29 cellular contexts compared by ENCODE assay signal in genomic region chr11:86639172-86639571, GRCh38. TPM values are rescaled to one million over a fixed set of nuclear protein-coding genes. Genes with fewer than 3 reads are reported as not detected.
A peak's percentile ranks its signal among the peaks of the same experiment; 100 is the strongest.
DNase-seq lines count a peak whose midpoint lies in the region; TF ChIP-seq lines count a peak whose summit lies in the region.
"Had no signal": no experiment of that assay in that cellular context is flagged by ENCODE, and none has a peak within 500 bp of the region (broad histone marks: within the 10 kb centered on the region; RNA-seq: fewer than 3 reads in every experiment).

No MANE protein-coding gene starts in this region.

- no peak for TF ChIP-seq POLR2A in uterus (IDR thresholded peaks at IDR 0.05)

- H3K27me3 ChIP-seq in uterus: no peaks in the 10 kb centered on the region
- H3K27me3 ChIP-seq: right atrium auricular region, vagina had no signal

- H3K4me3 Mint-ChIP-seq in activated naive CD4-positive, alpha-beta T cell treated with anti-CD3 and anti-CD28 coated beads for 36 hours: no peak overlapping the region
- H3K4me3 Mint-ChIP-seq: activated naive CD8-positive, alpha-beta T cell treated with anti-CD3 and anti-CD28 coated beads for 36 hours; CD4-positive, alpha-beta T cell; natural killer cell treated with Interleukin-12 subunit alpha and Interleukin-12 subunit beta and Interleukin-15 and Interleukin-18, amount 100 ng/mL, for 72 hours had no signal

- peaks cover 33% of the 10 kb centered on the region for H3K4me1 Mint-ChIP-seq in activated naive CD4-positive, alpha-beta T cell treated with anti-CD3 and anti-CD28 coated beads for 36 hours (ENCODE audit: low read depth)

- H3K27me3 Mint-ChIP-seq in activated naive CD4-positive, alpha-beta T cell treated with anti-CD3 and anti-CD28 coated beads for 36 hours (ENCODE audit: low read depth): no peaks in the 10 kb centered on the region
- H3K27me3 Mint-ChIP-seq: CD4-positive, alpha-beta T cell had no signal

- CTCF ChIA-PET in activated naive CD4-positive, alpha-beta T cell treated with anti-CD3 and anti-CD28 coated beads for 36 hours (lab: Charles Lee): interaction anchor here (1.3 to 1.6 kb wide), 2 partner anchors 29 to 182 kb away, joined by 3 to 8 read pairs; no protein-coding TSS in a partner anchor

- no peaks in the 10 kb centered on the region for H3K9me3 ChIP-seq in uterus
- H3K9me3 ChIP-seq: right atrium auricular region, thoracic aorta, vagina had no signal

- H3K9me3 Mint-ChIP-seq in activated naive CD4-positive, alpha-beta T cell treated with anti-CD3 and anti-CD28 coated beads for 36 hours: no peaks in the 10 kb centered on the region
- H3K9me3 Mint-ChIP-seq: CD4-positive, alpha-beta T cell; natural killer cell treated with Interleukin-12 subunit alpha and Interleukin-12 subunit beta and Interleukin-15 and Interleukin-18, amount 100 ng/mL, for 72 hours had no signal

- H3K27ac ChIP-seq in uterus: peak overlapping the region; percentile 9 to 28
- H3K27ac ChIP-seq: parathyroid adenoma, right atrium auricular region, thoracic aorta, vagina had no signal

- no peak overlapping the region for H3K4me3 ChIP-seq in foreskin fibroblast (ENCODE audit: low read depth in 1 of 2, low read length in 2 of 2)
- no peak overlapping the region for H3K4me3 ChIP-seq in uterus
- H3K4me3 ChIP-seq: right atrium auricular region, thoracic aorta, vagina had no signal

- peak; percentile 39 for DNase-seq in H4 (ENCODE audit: low spot score)
- peak; percentile 37 for DNase-seq in RPMI7951 (ENCODE audit: low read depth)
- DNase-seq in foreskin fibroblast: peak; percentile 57 to 68
- no peak for DNase-seq in uterus
- DNase-seq in activated naive CD4-positive, alpha-beta T cell treated with anti-CD3 and anti-CD28 coated beads for 36 hours: no peak
- DNase-seq in COLO668 (lab: John Stamatoyannopoulos, UW; ENCODE audit: unreplicated experiment): no peak
- no peak for DNase-seq in epidermal melanocyte (ENCODE audit: insufficient read length, low spot score)
- DNase-seq: activated CD4-positive, alpha-beta T cell treated with anti-CD3 and anti-CD28 coated beads, Interleukin-2, amount 50 U/mL, for 48 hours; activated CD8-positive, alpha-beta memory T cell treated with anti-CD3 and anti-CD28 coated beads, Interleukin-2, amount 50 U/mL, for 48 hours; activated naive CD8-positive, alpha-beta T cell treated with anti-CD3 and anti-CD28 coated beads for 36 hours; CD4-positive, alpha-beta T cell; DMS153; GOT3; hypothalamus; Karpas-422; left ventricle myocardium superior; MV-4-11; NCI-H1694; NCI-H2171 treated with DMSO at 0.1 percent for 48 hours; NCI-H526; Right ventricle myocardium superior; stimulated activated CD4-positive, alpha-beta T cell treated with anti-CD3 and anti-CD28 coated beads, Interleukin-4, amount 100 ng/mL, for 4 hours; stimulated activated naive CD4-positive, alpha-beta T cell; SW 1271 had no signal

- H3K36me3 Mint-ChIP-seq in activated naive CD4-positive, alpha-beta T cell treated with anti-CD3 and anti-CD28 coated beads for 36 hours (ENCODE audit: low read depth): no peaks in the 10 kb centered on the region
- H3K36me3 Mint-ChIP-seq: natural killer cell treated with Interleukin-12 subunit alpha and Interleukin-12 subunit beta and Interleukin-15 and Interleukin-18, amount 100 ng/mL, for 72 hours had no signal

- TF ChIP-seq CTCF in foreskin fibroblast (IDR thresholded peaks at IDR 0.05; ENCODE audit: low read depth, low read length): no peak
- no peak for TF ChIP-seq CTCF in uterus (IDR thresholded peaks at IDR 0.05)

- intact Hi-C loops in uterus (cut with DNase I; ENCODE audit: low total_unique reads): no loop called here
- intact Hi-C loops in activated naive CD4-positive, alpha-beta T cell treated with anti-CD3 and anti-CD28 coated beads for 36 hours (cut with micrococcal nuclease): loop anchor here (2.0 kb wide), 2 partner anchors 32 to 46 kb away; no protein-coding TSS in a partner anchor

- H3K36me3 ChIP-seq in uterus: no peaks in the 10 kb centered on the region
- H3K36me3 ChIP-seq: thoracic aorta, vagina had no signal

- H3K27ac Mint-ChIP-seq in activated naive CD4-positive, alpha-beta T cell treated with anti-CD3 and anti-CD28 coated beads for 36 hours: no peak overlapping the region
- H3K27ac Mint-ChIP-seq: activated naive CD8-positive, alpha-beta T cell treated with anti-CD3 and anti-CD28 coated beads for 36 hours; CD4-positive, alpha-beta T cell; natural killer cell treated with Interleukin-12 subunit alpha and Interleukin-12 subunit beta and Interleukin-15 and Interleukin-18, amount 100 ng/mL, for 72 hours had no signal

- no peaks in the 10 kb centered on the region for H3K4me1 ChIP-seq in uterus
- H3K4me1 ChIP-seq: parathyroid adenoma, right atrium auricular region had no signal

RNA-seq across cellular contexts. Expression of gene ME3, which starts 33.2 kb away (rescaled TPM):
- total RNA-seq in H4 (2014; rRNA removed; shearing (Covaris generic)): 0.18 TPM in 1 of 2 replicates, not detected in the other
- total RNA-seq in RPMI7951 (2014; rRNA removed; shearing (Covaris generic)): 2.8 and 5.5 TPM in 2 replicates
- 100 to 1,000 TPM in 1 of 4 donors, 10 to 100 TPM in 3; 44.3 to 169 (median 54.2) TPM for total RNA-seq in uterus
- total RNA-seq in activated naive CD4-positive, alpha-beta T cell treated with anti-CD3 and anti-CD28 coated beads for 36 hours: 1 to 10 TPM; 6.0 to 6.7 TPM

Comparison
In these comparisons a context has a peak if more than half of its experiments do, and no peak if none do; other contexts are left out.
1. DNase-seq: peak in H4 (single experiment), RPMI7951 (single experiment) and foreskin fibroblast (2 of 2); none in uterus (0 of 2), activated naive CD4-positive, alpha-beta T cell treated with anti-CD3 and anti-CD28 coated beads for 36 hours (single experiment), COLO668 (single experiment) and epidermal melanocyte (single experiment).